2 cellular contexts compared by ENCODE assay signal in genomic region chr10:47225186-47225927, GRCh38.
TF ChIP-seq lines count a peak whose summit lies in the region.

No MANE protein-coding gene starts in this region.

TF ChIP-seq in HepG2, 621 proteins besides CTCF, POLR2A, EP300 and RAD21 (continued from another document):
- TF ChIP-seq MEF2D (CRISPR knock-in tag; IDR thresholded peaks at IDR 0.05): no peak
- TF ChIP-seq RBM22 (optimal IDR thresholded peaks at IDR 0.05; ENCODE audit: low read length): no peak
- TF ChIP-seq TSC22D2 (CRISPR knock-in tag; IDR thresholded peaks at IDR 0.05; ENCODE audit: borderline replicate concordance): no peak
- TF ChIP-seq FUBP1 (CRISPR knock-in tag; IDR thresholded peaks at IDR 0.05; ENCODE audit: borderline replicate concordance): no peak

TF ChIP-seq in K562, 482 proteins besides CTCF, POLR2A, EP300 and RAD21 (continued from another document):
- no peak for TF ChIP-seq RBBP5 (IDR thresholded peaks at IDR 0.05; ENCODE audit: borderline replicate concordance, insufficient read depth, low read length, poor library complexity, severe bottlenecking)
- TF ChIP-seq POLR3G (IDR thresholded peaks at IDR 0.05; ENCODE audit: extremely low read depth, insufficient read length, insufficient replicate concordance): no peak
- no peak for TF ChIP-seq ZC3H4 (CRISPR knock-in tag; IDR thresholded peaks at IDR 0.05; ENCODE audit: borderline replicate concordance)
- no peak for TF ChIP-seq CHD1 (IDR thresholded peaks at IDR 0.05; ENCODE audit: low read length)
- TF ChIP-seq CTBP1 (IDR thresholded peaks at IDR 0.05; ENCODE audit: borderline replicate concordance): no peak
- no peak for TF ChIP-seq NUFIP1 (IDR thresholded peaks at IDR 0.05; ENCODE audit: partially characterized antibody)
- no peak for TF ChIP-seq SIRT6 (IDR thresholded peaks at IDR 0.05; ENCODE audit: low read depth, low read length)
